In genomic region chr2:207698303-207698702, GRCh38 we compare ENCODE assay signal across 25 cellular contexts. TPM values are rescaled to one million over a fixed set of nuclear protein-coding genes. Genes with fewer than 3 reads are reported as not detected.
DNase-seq lines count a peak whose midpoint lies in the region; ATAC-seq, FAIRE-seq and TF ChIP-seq lines count a peak whose summit lies in the region.
"Had no signal": no experiment of that assay in that cellular context is flagged by ENCODE, and none has a peak within 500 bp of the region (broad histone marks: within the 10 kb centered on the region; RNA-seq: fewer than 3 reads in every experiment).

No MANE protein-coding gene starts in this region.

- POLR2A ChIA-PET in HepG2 (lab: Yijun Ruan, JAX), result no interaction called here

- H3K4me3 Mint-ChIP-seq in dendritic cell treated with granulocyte-macrophage colony-stimulating factor and Interleukin-4, amounts not matched to agents 40 ng/mL and 50 ng/mL, for 4 days, result no peak overlapping the region
- H3K4me3 Mint-ChIP-seq: CD8-positive, alpha-beta memory T cell; T-helper 1 cell treated with Interleukin-12 subunit alpha and Interleukin-12 subunit beta and Interleukin-4 antibody, amounts not matched to agents 30 μg/mL and 1 μg/mL, for 36 hours had no signal

- H3K9me3 ChIP-seq in right lobe of liver, result no peaks in the 10 kb centered on the region
- no peaks in the 10 kb centered on the region for H3K9me3 ChIP-seq in HepG2 (ENCODE audit: low read length)
- H3K9me3 ChIP-seq in upper lobe of right lung, result no peaks in the 10 kb centered on the region

- H2AFZ ChIP-seq in HepG2 (ENCODE audit: low read length), result no peak overlapping the region
- H2AFZ ChIP-seq: PC-9 had no signal

- in situ Hi-C loops in HepG2 (cut with HindIII; ENCODE audit: extremely low pct_ligation_motif_present, low pct_unique_long_range_greater_than_20kb), result no loop called here

- TF ChIP-seq POLR2A in right lobe of liver (IDR thresholded peaks at IDR 0.05), result no peak
- TF ChIP-seq POLR2A in HepG2 (IDR thresholded peaks at IDR 0.05; ENCODE audit: insufficient read depth in 1 of 2, low read depth in 2 of 2, low read length in 2 of 2), result no peak

- H3K79me2 ChIP-seq in HepG2 (ENCODE audit: insufficient read depth, low read length), result no peaks in the 10 kb centered on the region

- H3K9me3 Mint-ChIP-seq in dendritic cell treated with granulocyte-macrophage colony-stimulating factor and Interleukin-4, amounts not matched to agents 40 ng/mL and 50 ng/mL, for 4 days, result no peaks in the 10 kb centered on the region
- H3K9me3 Mint-ChIP-seq: CD8-positive, alpha-beta memory T cell; T-helper 1 cell treated with Interleukin-12 subunit alpha and Interleukin-12 subunit beta and Interleukin-4 antibody, amounts not matched to agents 30 μg/mL and 1 μg/mL, for 36 hours had no signal

- no peaks in the 10 kb centered on the region for H3K36me3 ChIP-seq in right lobe of liver
- no peaks in the 10 kb centered on the region for H3K36me3 ChIP-seq in HepG2 (replicated peaks in 1 of 2; ENCODE audit: control insufficient read depth in 1 of 2, insufficient read depth in 2 of 2, low read length in 2 of 2)
- H3K36me3 ChIP-seq in upper lobe of right lung, result no peaks in the 10 kb centered on the region
- H3K36me3 ChIP-seq: BLaER1 treated with 17β-estradiol and CSF1 and Interleukin-3, amounts not matched to agents 10 nM and 100 nM had no signal

- H3K4me3 ChIP-seq in right lobe of liver, result no peak overlapping the region
- no peak overlapping the region for H3K4me3 ChIP-seq in HepG2 (replicated peaks in 1 of 3; ENCODE audit: insufficient read depth in 1 of 3, low read depth in 2 of 3, low read length in 3 of 3)
- H3K4me3 ChIP-seq in upper lobe of right lung, result no peak overlapping the region
- H3K4me3 ChIP-seq in dorsolateral prefrontal cortex, result no peak overlapping the region
- H3K4me3 ChIP-seq: BLaER1 treated with 17β-estradiol and CSF1 and Interleukin-3, amounts not matched to agents 10 nM and 100 nM; PC-9 had no signal

- no peaks in the 10 kb centered on the region for H3K27me3 Mint-ChIP-seq in dendritic cell treated with granulocyte-macrophage colony-stimulating factor and Interleukin-4, amounts not matched to agents 40 ng/mL and 50 ng/mL, for 4 days

- no TSS peak for BruUV-seq in HepG2 (replicated peaks; lab: Mats Ljungman, UMichigan)

- H3K4me2 ChIP-seq in HepG2 (ENCODE audit: low read depth, low read length), result no peak overlapping the region
- H3K4me2 ChIP-seq: PC-9 had no signal

- H3K27me3 ChIP-seq in right lobe of liver (no peaks in the 10 kb centered on the region), HepG2 (ENCODE audit: control insufficient read depth in 1 of 2, insufficient read depth in 2 of 2, low read length in 2 of 2) (0 out of 5 replicates have a peak, but pooled peaks cover 0 to 6% of the 10 kb centered on the region in 2 experiments), upper lobe of right lung (no peaks in the 10 kb centered on the region), dorsolateral prefrontal cortex (no peaks in the 10 kb centered on the region)
- H3K27me3 ChIP-seq: BLaER1 treated with 17β-estradiol and CSF1 and Interleukin-3, amounts not matched to agents 10 nM and 100 nM had no signal

- peak overlapping the region; percentile 74 for H3K27ac Mint-ChIP-seq in dendritic cell treated with granulocyte-macrophage colony-stimulating factor and Interleukin-4, amounts not matched to agents 40 ng/mL and 50 ng/mL, for 4 days
- H3K27ac Mint-ChIP-seq: CD8-positive, alpha-beta memory T cell; T-helper 1 cell treated with Interleukin-12 subunit alpha and Interleukin-12 subunit beta and Interleukin-4 antibody, amounts not matched to agents 30 μg/mL and 1 μg/mL, for 36 hours had no signal

- whole genome bisulfite sequencing in right lobe of liver (ENCODE audit: insufficient coverage, low coverage, low lambda C conversion rate, missing lambda C conversion rate), result 85% methylated on average over 4 of the region's 5 CpGs
- WGBS in HepG2 (ENCODE audit: low lambda C conversion rate), result 73% methylated on average over 5 of the region's 5 CpGs

- intact Hi-C loops in right lobe of liver (cut with DNase I) (loop anchor here in 1 of 2 donors (10.0 kb wide), 1 partner anchor 64 kb away; no protein-coding TSS in a partner anchor), HepG2 (cut with micrococcal nuclease; ENCODE audit: unreplicated experiment) (no loop called here), upper lobe of right lung (cut with DNase I) (loop anchor here (10.0 kb wide), 1 partner anchor 64 kb away; no protein-coding TSS in a partner anchor), dorsolateral prefrontal cortex (cut with DNase I) (no loop called here)
- intact Hi-C loops in dendritic cell treated with granulocyte-macrophage colony-stimulating factor and Interleukin-4, amounts not matched to agents 40 ng/mL and 50 ng/mL, for 4 days (cut with micrococcal nuclease), result no loop called here

- no peak for TF ChIP-seq RAD21 in HepG2 (CRISPR knock-in tag; IDR thresholded peaks at IDR 0.05)

- TF ChIP-seq CTCF in right lobe of liver (IDR thresholded peaks at IDR 0.05) (no peak), HepG2 (CRISPR knock-in tag; IDR thresholded peaks at IDR 0.05) (no peak), upper lobe of right lung (IDR thresholded peaks at IDR 0.05) (no peak), dorsolateral prefrontal cortex (IDR thresholded peaks at IDR 0.05 in 54 of 56, conservative IDR thresholded peaks at IDR 0.05 in 2 of 56; ENCODE audit: low read depth in 1 of 56, partially characterized antibody in 56 of 56) (no peak)

- CTCF ChIA-PET in HepG2 (lab: Yijun Ruan, JAX; ENCODE audit: low intra/inter-chr PET ratio, low total read pairs), result no interaction called here

- DNase-seq in right lobe of liver (no peak), HepG2 (ENCODE audit: low spot score) (no peak), NOMO-1 treated with DMSO at 0.1 percent for 48 hours (lab: John Stamatoyannopoulos, UW; ENCODE audit: unreplicated experiment) (peak; percentile 58), upper lobe of right lung (no peak), dorsolateral prefrontal cortex (no peak)
- DNase-seq: CD8-positive, alpha-beta memory T cell; DMS 273 treated with DMSO at 0.1 percent for 48 hours; DMS79; EL; GDM1; Karpas-422; NCI-H2029; NCI-H2227 treated with DMSO at 0.1 percent for 48 hours; NCI-H526 treated with DMSO at 0.1 percent for 48 hours; PC-9; Right ventricle myocardium superior; RPMI8226; SW 1271 had no signal

- FAIRE-seq in HepG2 (lab: Jason Lieb, UNC), result no peak
- FAIRE-seq: GM12891, H54 had no signal

- TF ChIP-seq EP300 in HepG2 (IDR thresholded peaks at IDR 0.05; ENCODE audit: low read depth in 2 of 2, low read length in 2 of 2) (no peak), HepG2 (CRISPR knock-in tag; IDR thresholded peaks at IDR 0.05; ENCODE audit: borderline replicate concordance) (no peak)

- H3K27ac ChIP-seq in right lobe of liver (no peak overlapping the region), HepG2 (ENCODE audit: extremely low read length, insufficient read depth, low read length) (no peak overlapping the region), upper lobe of right lung (no peak overlapping the region), dorsolateral prefrontal cortex (no peak overlapping the region)
- H3K27ac ChIP-seq: BLaER1 treated with 17β-estradiol and CSF1 and Interleukin-3, amounts not matched to agents 10 nM and 100 nM; PC-9 had no signal

- ATAC-seq in right lobe of liver, result peak in 3 of 4 donors; percentile 21 to 30 (median 23)
- no peak for ATAC-seq in HepG2
- peak; percentile 72 for ATAC-seq in upper lobe of right lung
- no peak for ATAC-seq in GM21786 (IDR thresholded peaks at IDR 0.05; ENCODE audit: unreplicated experiment)
- no peak for ATAC-seq in GM21619 (IDR thresholded peaks at IDR 0.05; ENCODE audit: unreplicated experiment)

- H3K9ac ChIP-seq in HepG2 (ENCODE audit: insufficient read depth, low read depth, low read length), result no peak overlapping the region
- H3K9ac ChIP-seq: BLaER1 treated with 17β-estradiol and CSF1 and Interleukin-3, amounts not matched to agents 10 nM and 100 nM had no signal

- peaks cover 6% of the 10 kb centered on the region for H3K36me3 Mint-ChIP-seq in dendritic cell treated with granulocyte-macrophage colony-stimulating factor and Interleukin-4, amounts not matched to agents 40 ng/mL and 50 ng/mL, for 4 days (ENCODE audit: low read depth)
- H3K36me3 Mint-ChIP-seq: CD8-positive, alpha-beta memory T cell had no signal

- no peaks in the 10 kb centered on the region for H3K4me1 ChIP-seq in right lobe of liver
- peaks cover 42% of the 10 kb centered on the region for H3K4me1 ChIP-seq in HepG2 (ENCODE audit: insufficient read depth, low read length)
- no peaks in the 10 kb centered on the region for H3K4me1 ChIP-seq in upper lobe of right lung

- no peaks in the 10 kb centered on the region for H4K20me1 ChIP-seq in HepG2 (ENCODE audit: insufficient read depth, low read length)
- H4K20me1 ChIP-seq: BLaER1 treated with 17β-estradiol and CSF1 and Interleukin-3, amounts not matched to agents 10 nM and 100 nM had no signal

- H3K4me1 Mint-ChIP-seq in dendritic cell treated with granulocyte-macrophage colony-stimulating factor and Interleukin-4, amounts not matched to agents 40 ng/mL and 50 ng/mL, for 4 days (ENCODE audit: low read depth), result peaks cover 28% of the 10 kb centered on the region
- H3K4me1 Mint-ChIP-seq: CD8-positive, alpha-beta memory T cell had no signal

RNA-seq across cellular contexts. Expression of gene CCNYL1, which starts 13.1 kb away (rescaled TPM):
- 10 to 100 TPM in 2 of 6 experiments, 1 to 10 TPM in 4; 7.1 to 11.9 (median 9.4) TPM for total RNA-seq in right lobe of liver
- total RNA-seq in HepG2 (2016; rRNA removed; fragmentation: Illumina TruSeq; extraction: Trizol), result 12.5 and 20.2 TPM in 2 replicates
- total RNA-seq in HepG2 (2016; cell fraction: cytosol; rRNA removed; fragmentation: Illumina TruSeq; extraction: Trizol; ENCODE audit: low read depth), result 27.0 and 29.5 TPM in 2 replicates
- 10.0 and 17.8 TPM in 2 replicates for total RNA-seq in HepG2 (2016; cell fraction: insoluble cytoplasmic fraction; rRNA removed; fragmentation: Illumina TruSeq; extraction: Trizol)
- 33.7 and 38.3 TPM in 2 replicates for total RNA-seq in HepG2 (2016; cell fraction: membrane; rRNA removed; fragmentation: Illumina TruSeq; extraction: Trizol)
- total RNA-seq in HepG2 (2016; cell fraction: nucleus; rRNA removed; fragmentation: Illumina TruSeq; extraction: Trizol), result 16.4 and 19.2 TPM in 2 replicates
- polyA plus RNA-seq in HepG2 (2011; rRNA removed), result 13.8 and 16.2 TPM in 2 replicates
- 6.9 and 11.0 TPM in 2 replicates for polyA plus RNA-seq in HepG2 (2011; cell fraction: cytosol; rRNA removed)
- polyA plus RNA-seq in HepG2 (2011; cell fraction: nucleus; rRNA removed), result 9.8 and 10.3 TPM in 2 replicates
- 17.2 and 21.4 TPM in 2 replicates for polyA plus RNA-seq in HepG2 (2012)
- 43.2 and 48.7 TPM in 2 replicates for polyA plus RNA-seq in HepG2 (2016; cell fraction: cytosol; fragmentation: Illumina TruSeq; extraction: Trizol; ENCODE audit: low read depth)
- 35.4 and 41.7 TPM in 2 replicates for polyA plus RNA-seq in HepG2 (2016; cell fraction: insoluble cytoplasmic fraction; fragmentation: Illumina TruSeq; extraction: Trizol; ENCODE audit: low read depth)
- polyA plus RNA-seq in HepG2 (2016; cell fraction: membrane; fragmentation: Illumina TruSeq; extraction: Trizol; ENCODE audit: low read depth), result 77.8 and 84.1 TPM in 2 replicates
- polyA plus RNA-seq in HepG2 (2016; cell fraction: nucleus; fragmentation: Illumina TruSeq; extraction: Trizol; ENCODE audit: insufficient read depth, low read depth), result 34.4 and 39.4 TPM in 2 replicates
- 3.2 and 9.0 TPM in 2 replicates for polyA minus RNA-seq in HepG2 (2011; rRNA and poly(A)+ RNA removed; ENCODE audit: low replicate concordance)
- 16.2 and 19.4 TPM in 2 replicates for polyA minus RNA-seq in HepG2 (2011; cell fraction: cytosol; rRNA and poly(A)+ RNA removed)
- 19.1 and 23.7 TPM in 2 replicates for polyA minus RNA-seq in HepG2 (2011; cell fraction: nucleus; rRNA and poly(A)+ RNA removed)
- total RNA-seq in upper lobe of right lung, result 25.7 TPM
- total RNA-seq in dorsolateral prefrontal cortex, result 10 to 100 TPM in 119 of 120 experiments, 1 to 10 TPM in 1; 9.6 to 27.4 (median 16.3) TPM

Comparison
In these comparisons a context has a peak if more than half of its experiments do, and no peak if none do; other contexts are left out.
1. ATAC-seq: peak in right lobe of liver (3 of 4) and upper lobe of right lung (single experiment); none in HepG2 (single experiment), GM21786 (single experiment) and GM21619 (single experiment).